Comparison of ENCODE assay signal across 1 cellular context in the genomic region with DNA sequence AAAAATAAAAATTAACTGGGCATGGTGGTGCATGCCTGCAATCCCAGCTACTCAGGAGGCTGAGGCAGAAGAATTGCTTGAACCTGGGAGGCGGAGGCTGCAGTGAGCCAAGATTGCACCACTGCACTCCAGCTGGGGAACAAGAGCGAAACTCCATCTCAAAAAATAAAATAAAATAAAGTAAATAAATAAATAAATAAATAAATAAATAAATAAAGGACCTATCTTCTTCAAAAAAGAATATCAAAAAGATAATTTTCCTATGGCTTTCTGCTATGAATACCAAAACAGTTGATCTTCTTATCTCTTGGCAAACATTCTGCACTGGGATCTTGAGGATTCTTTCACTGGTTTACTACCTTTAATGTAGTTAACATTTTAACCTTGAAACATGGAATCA.
TF ChIP-seq lines count a peak whose summit lies in the region.

No MANE protein-coding gene starts in this region.

TF ChIP-seq in HEK293, 187 proteins besides CTCF, POLR2A, EP300 and RAD21 (continued from another document):
- TF ChIP-seq, protein P1, sequence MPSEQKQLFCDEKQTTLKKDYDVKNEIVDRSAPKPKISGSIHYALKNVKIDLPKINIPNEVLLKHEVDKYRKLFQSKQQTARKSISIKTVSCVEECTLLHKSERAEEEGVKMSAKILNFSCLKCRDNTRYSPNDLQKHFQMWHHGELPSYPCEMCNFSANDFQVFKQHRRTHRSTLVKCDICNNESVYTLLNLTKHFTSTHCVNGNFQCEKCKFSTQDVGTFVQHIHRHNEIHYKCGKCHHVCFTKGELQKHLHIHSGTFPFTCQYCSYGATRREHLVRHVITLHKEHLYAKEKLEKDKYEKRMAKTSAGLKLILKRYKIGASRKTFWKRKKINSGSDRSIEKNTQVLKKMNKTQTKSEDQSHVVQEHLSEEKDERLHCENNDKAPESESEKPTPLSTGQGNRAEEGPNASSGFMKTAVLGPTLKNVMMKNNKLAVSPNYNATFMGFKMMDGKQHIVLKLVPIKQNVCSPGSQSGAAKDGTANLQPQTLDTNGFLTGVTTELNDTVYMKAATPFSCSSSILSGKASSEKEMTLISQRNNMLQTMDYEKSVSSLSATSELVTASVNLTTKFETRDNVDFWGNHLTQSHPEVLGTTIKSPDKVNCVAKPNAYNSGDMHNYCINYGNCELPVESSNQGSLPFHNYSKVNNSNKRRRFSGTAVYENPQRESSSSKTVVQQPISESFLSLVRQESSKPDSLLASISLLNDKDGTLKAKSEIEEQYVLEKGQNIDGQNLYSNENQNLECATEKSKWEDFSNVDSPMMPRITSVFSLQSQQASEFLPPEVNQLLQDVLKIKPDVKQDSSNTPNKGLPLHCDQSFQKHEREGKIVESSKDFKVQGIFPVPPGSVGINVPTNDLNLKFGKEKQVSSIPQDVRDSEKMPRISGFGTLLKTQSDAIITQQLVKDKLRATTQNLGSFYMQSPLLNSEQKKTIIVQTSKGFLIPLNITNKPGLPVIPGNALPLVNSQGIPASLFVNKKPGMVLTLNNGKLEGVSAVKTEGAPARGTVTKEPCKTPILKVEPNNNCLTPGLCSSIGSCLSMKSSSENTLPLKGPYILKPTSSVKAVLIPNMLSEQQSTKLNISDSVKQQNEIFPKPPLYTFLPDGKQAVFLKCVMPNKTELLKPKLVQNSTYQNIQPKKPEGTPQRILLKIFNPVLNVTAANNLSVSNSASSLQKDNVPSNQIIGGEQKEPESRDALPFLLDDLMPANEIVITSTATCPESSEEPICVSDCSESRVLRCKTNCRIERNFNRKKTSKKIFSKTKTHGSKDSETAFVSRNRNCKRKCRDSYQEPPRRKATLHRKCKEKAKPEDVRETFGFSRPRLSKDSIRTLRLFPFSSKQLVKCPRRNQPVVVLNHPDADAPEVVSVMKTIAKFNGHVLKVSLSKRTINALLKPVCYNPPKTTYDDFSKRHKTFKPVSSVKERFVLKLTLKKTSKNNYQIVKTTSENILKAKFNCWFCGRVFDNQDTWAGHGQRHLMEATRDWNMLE (tag by site-specific recombination; conservative IDR thresholded peaks at IDR 0.05; ENCODE audit: low read depth): peak; percentile 73
- TF ChIP-seq ZBTB8A (tag by site-specific recombination; IDR thresholded peaks at IDR 0.05) (peak; percentile 65; the same call in 1 of the 2 replicates), ZNF426 (tag by site-specific recombination; IDR thresholded peaks at IDR 0.05) (peak; percentile 68), ZXDB (tag by site-specific recombination; IDR thresholded peaks at IDR 0.05) (0 out of 2 replicates have a peak, but pooled peaks have one; percentile 23)
